12 cellular contexts compared by ENCODE assay signal in the genomic region with DNA sequence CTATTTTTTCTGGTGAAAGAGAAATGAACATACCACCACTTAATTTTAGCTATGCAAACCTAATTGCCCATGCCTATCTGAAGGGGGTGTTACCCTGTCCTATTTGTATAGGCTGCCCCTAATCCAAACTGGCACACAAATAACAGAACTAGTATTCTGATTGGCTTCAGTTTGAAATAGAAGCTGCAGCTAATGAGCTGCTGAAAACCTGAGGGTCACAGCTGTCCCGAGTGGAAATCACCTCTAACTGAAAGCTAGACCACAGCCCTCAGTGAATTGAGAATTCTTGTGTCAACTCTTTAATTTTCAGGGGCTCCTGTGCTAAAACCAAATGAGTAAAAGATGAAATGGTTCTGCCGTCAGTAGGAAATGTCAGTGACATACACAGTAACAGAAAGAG. TPM values are rescaled to one million over a fixed set of nuclear protein-coding genes. Genes with fewer than 3 reads are reported as not detected.
DNase-seq lines count a peak whose midpoint lies in the region; ATAC-seq and TF ChIP-seq lines count a peak whose summit lies in the region.
"Had no signal": no experiment of that assay in that cellular context is flagged by ENCODE, and none has a peak within 500 bp of the region (broad histone marks: within the 10 kb centered on the region; RNA-seq: fewer than 3 reads in every experiment).

No MANE protein-coding gene starts in this region.

- H3K27ac ChIP-seq in ascending aorta, result no peak overlapping the region
- H3K27ac ChIP-seq: esophagus squamous epithelium, prostate gland had no signal

- DNase-seq in memory B cell (ENCODE audit: low spot score in 2 of 2), result no peak
- DNase-seq in NCI-H446 (lab: John Stamatoyannopoulos, UW), result no peak
- DNase-seq in ascending aorta (ENCODE audit: low spot score in 2 of 2), result no peak
- no peak for DNase-seq in erythroblast (lab: John Stamatoyannopoulos, UW)
- DNase-seq: activated CD4-positive, alpha-beta T cell treated with anti-CD3 and anti-CD28 coated beads for 48 hours; esophagus squamous epithelium; NCI-H187 had no signal

- peaks cover 7% of the 10 kb centered on the region for H3K36me3 Mint-ChIP-seq in memory B cell

- H3K36me3 ChIP-seq in ascending aorta, result no peaks in the 10 kb centered on the region
- H3K36me3 ChIP-seq: esophagus squamous epithelium, prostate gland had no signal

- no peaks in the 10 kb centered on the region for H3K27me3 ChIP-seq in ascending aorta
- H3K27me3 ChIP-seq: esophagus squamous epithelium had no signal

- H3K4me3 Mint-ChIP-seq in memory B cell, result peak overlapping the region; percentile 73

- H3K4me1 ChIP-seq in ascending aorta, result peaks cover 0 to 4% of the 10 kb centered on the region in 2 donors
- H3K4me1 ChIP-seq: esophagus squamous epithelium, prostate gland had no signal

- H3K4me1 Mint-ChIP-seq in memory B cell, result peaks cover 46% of the 10 kb centered on the region

- no peak for TF ChIP-seq CTCF in ascending aorta (IDR thresholded peaks at IDR 0.05)

- no peaks in the 10 kb centered on the region for H3K9me3 ChIP-seq in ascending aorta
- H3K9me3 ChIP-seq: esophagus squamous epithelium, prostate gland had no signal

- no peak overlapping the region for H3K4me3 ChIP-seq in ascending aorta
- H3K4me3 ChIP-seq: esophagus squamous epithelium, prostate gland had no signal

- peak; percentile 89 for ATAC-seq in GM18873 (IDR thresholded peaks at IDR 0.05; ENCODE audit: low FRiP score, unreplicated experiment)
- peak; percentile 72 for ATAC-seq in GM21619 (IDR thresholded peaks at IDR 0.05; ENCODE audit: unreplicated experiment)
- ATAC-seq in HG03196 (IDR thresholded peaks at IDR 0.05; ENCODE audit: unreplicated experiment), result peak; percentile 62
- ATAC-seq in memory B cell (ENCODE audit: low read depth), result peak; percentile 72
- ATAC-seq: left lobe of liver had no signal

- TF ChIP-seq POLR2A in erythroblast (IDR thresholded peaks at IDR 0.05; ENCODE audit: low read length), result no peak

- intact Hi-C loops in ascending aorta (cut with DNase I), result no loop called here

- H3K27me3 Mint-ChIP-seq in memory B cell, result no peaks in the 10 kb centered on the region

- H3K27ac Mint-ChIP-seq in memory B cell, result peak overlapping the region; percentile 91

- H3K9me3 Mint-ChIP-seq in memory B cell, result peaks cover 4% of the 10 kb centered on the region

RNA-seq across cellular contexts. Expression of a gene that starts 28.7 kb away (rescaled TPM):
- total RNA-seq in ascending aorta, result 2.0 TPM
